Comparison of ENCODE assay signal across 8 cellular contexts in genomic region chr5:149999866-150000260, GRCh38. TPM values are rescaled to one million over a fixed set of nuclear protein-coding genes. Genes with fewer than 3 reads are reported as not detected.
DNase-seq lines count a peak whose midpoint lies in the region; TF ChIP-seq lines count a peak whose summit lies in the region.

No MANE protein-coding gene starts in this region.

- peak overlapping the region; percentile 90 for H3K4me3 Mint-ChIP-seq in nephron progenitor cell

- POLR2A ChIA-PET in BJ (lab: Charles Lee): interaction anchor here (0.6 kb wide), 1 partner anchor 115 kb away, joined by 3 read pairs; no protein-coding TSS in a partner anchor

- peaks cover 38% of the 10 kb centered on the region for H3K4me1 Mint-ChIP-seq in nephron progenitor cell

- CTCF ChIA-PET in BJ (lab: Yijun Ruan, JAX): interaction anchor here (1.0 to 3.3 kb wide), 4 partner anchors 9 to 219 kb away, joined by 3 to 17 read pairs (median 4); no protein-coding TSS in a partner anchor

- no peaks in the 10 kb centered on the region for H3K9me3 ChIP-seq in ectodermal cell (ENCODE audit: control insufficient read depth, low read length)

- peaks cover 22% of the 10 kb centered on the region for H3K36me3 Mint-ChIP-seq in nephron progenitor cell (ENCODE audit: low read depth)

- 36 to 39% methylated on average over 7 of the region's 7 CpGs for WGBS in ectodermal cell, 2 experiments

- intact Hi-C loops in posterior vena cava (cut with DNase I): loop anchor here in 1 of 2 donors (10.0 kb wide), 1 partner anchor 165 kb away; no protein-coding TSS in a partner anchor

- H3K27me3 ChIP-seq in BJ (ENCODE audit: control insufficient read depth, insufficient read depth, low read length) (no peaks in the 10 kb centered on the region), ectodermal cell (ENCODE audit: control insufficient read depth, insufficient read depth, low read length, poor library complexity, severe bottlenecking) (no peaks in the 10 kb centered on the region)

- H3K36me3 ChIP-seq in BJ (ENCODE audit: control insufficient read depth, insufficient read depth, low read length) (no peaks in the 10 kb centered on the region; the same call in 1 of the 2 replicates), ectodermal cell (ENCODE audit: control insufficient read depth, insufficient read depth, low read length) (peaks cover 5% of the 10 kb centered on the region)

- no peaks in the 10 kb centered on the region for H3K27me3 Mint-ChIP-seq in nephron progenitor cell (ENCODE audit: low read depth, poor library complexity)

- H3K4me1 ChIP-seq in ectodermal cell (ENCODE audit: control insufficient read depth, insufficient read depth, low read length): peaks cover 8% of the 10 kb centered on the region

- TF ChIP-seq CTCF in BJ (IDR thresholded peaks at IDR 0.05; ENCODE audit: insufficient read depth, low read depth, low read length) (no peak), nephron progenitor cell (IDR thresholded peaks at IDR 0.05) (no peak)

- H3K9me3 Mint-ChIP-seq in nephron progenitor cell: no peaks in the 10 kb centered on the region

- H3K27ac Mint-ChIP-seq in nephron progenitor cell: peak overlapping the region; percentile 80

- DNase-seq in BJ (ENCODE audit: low read depth): no peak
- DNase-seq in MV-4-11 (lab: John Stamatoyannopoulos, UW): peak; percentile 17
- no peak for DNase-seq in nephron progenitor cell
- no peak for DNase-seq in GM19238 (ENCODE audit: insufficient read length, low spot score)
- DNase-seq in NCI-H1417 (lab: John Stamatoyannopoulos, UW): no peak
- no peak for DNase-seq in COLO829 (ENCODE audit: low spot score)
- DNase-seq in posterior vena cava (ENCODE audit: low spot score): no peak

- H3K4me3 ChIP-seq in BJ (ENCODE audit: low read depth, low read length) (peak overlapping the region; percentile 70), ectodermal cell (ENCODE audit: insufficient read depth, low read depth, low read length) (peak overlapping the region; percentile 98)

- peak overlapping the region; percentile 69 for H3K27ac ChIP-seq in ectodermal cell (ENCODE audit: insufficient read depth, low read depth, low read length, poor library complexity, severe bottlenecking)

RNA-seq across cellular contexts. Expression of gene TIGD6, which starts 0.6 kb away (rescaled TPM):
- polyA plus RNA-seq in BJ (2011; rRNA removed): 4.6 and 6.7 TPM in 2 replicates
- 6.1 and 6.3 TPM in 2 replicates for polyA minus RNA-seq in BJ (2011; rRNA and poly(A)+ RNA removed)
- polyA plus RNA-seq in ectodermal cell (2013, experiment 1 of 4): 5.0 TPM
- 4.0 TPM for polyA plus RNA-seq in ectodermal cell (2013, experiment 2 of 4)
- 4.1 TPM for polyA plus RNA-seq in ectodermal cell (2013, experiment 3 of 4)
- polyA plus RNA-seq in ectodermal cell (2013, experiment 4 of 4): 5.2 TPM
- 1 to 10 TPM; 3.8 to 4.7 TPM for total RNA-seq in posterior vena cava

RNA-seq across cellular contexts. Expression of gene HMGXB3, which starts 0.7 kb away (rescaled TPM):
- polyA plus RNA-seq in BJ (2011; rRNA removed): 33.4 and 39.0 TPM in 2 replicates
- 37.4 and 52.1 TPM in 2 replicates for polyA minus RNA-seq in BJ (2011; rRNA and poly(A)+ RNA removed)
- 31.4 TPM for polyA plus RNA-seq in ectodermal cell (2013, experiment 1 of 4)
- polyA plus RNA-seq in ectodermal cell (2013, experiment 2 of 4): 34.0 TPM
- 24.1 TPM for polyA plus RNA-seq in ectodermal cell (2013, experiment 3 of 4)
- polyA plus RNA-seq in ectodermal cell (2013, experiment 4 of 4): 23.7 TPM
- 10 to 100 TPM; 23.7 to 24.2 TPM for total RNA-seq in posterior vena cava

RNA-seq across cellular contexts. Expression of gene SLC26A2, which starts 39.3 kb away (rescaled TPM):
- 3.3 and 7.6 TPM in 2 replicates for polyA plus RNA-seq in BJ (2011; rRNA removed)
- polyA minus RNA-seq in BJ (2011; rRNA and poly(A)+ RNA removed): 9.5 and 11.5 TPM in 2 replicates
- 12.6 TPM for polyA plus RNA-seq in ectodermal cell (2013, experiment 1 of 4)
- polyA plus RNA-seq in ectodermal cell (2013, experiment 2 of 4): 12.8 TPM
- 11.2 TPM for polyA plus RNA-seq in ectodermal cell (2013, experiment 3 of 4)
- polyA plus RNA-seq in ectodermal cell (2013, experiment 4 of 4): 11.6 TPM
- 10 to 100 TPM; 11.3 to 13.2 TPM for total RNA-seq in posterior vena cava

RNA-seq across cellular contexts. Expression of gene PDE6A, which starts 55.3 kb away (rescaled TPM):
- not detected in 2 replicates for polyA plus RNA-seq in BJ (2011; rRNA removed)
- not detected in 2 replicates for polyA minus RNA-seq in BJ (2011; rRNA and poly(A)+ RNA removed)
- polyA plus RNA-seq in ectodermal cell (2013, experiment 1 of 4): not detected
- not detected for polyA plus RNA-seq in ectodermal cell (2013, experiment 2 of 4)
- polyA plus RNA-seq in ectodermal cell (2013, experiment 3 of 4): not detected
- polyA plus RNA-seq in ectodermal cell (2013, experiment 4 of 4): not detected
- not detected for total RNA-seq in posterior vena cava
